ENCODE assay signal across 11 cellular contexts in the genomic region with DNA sequence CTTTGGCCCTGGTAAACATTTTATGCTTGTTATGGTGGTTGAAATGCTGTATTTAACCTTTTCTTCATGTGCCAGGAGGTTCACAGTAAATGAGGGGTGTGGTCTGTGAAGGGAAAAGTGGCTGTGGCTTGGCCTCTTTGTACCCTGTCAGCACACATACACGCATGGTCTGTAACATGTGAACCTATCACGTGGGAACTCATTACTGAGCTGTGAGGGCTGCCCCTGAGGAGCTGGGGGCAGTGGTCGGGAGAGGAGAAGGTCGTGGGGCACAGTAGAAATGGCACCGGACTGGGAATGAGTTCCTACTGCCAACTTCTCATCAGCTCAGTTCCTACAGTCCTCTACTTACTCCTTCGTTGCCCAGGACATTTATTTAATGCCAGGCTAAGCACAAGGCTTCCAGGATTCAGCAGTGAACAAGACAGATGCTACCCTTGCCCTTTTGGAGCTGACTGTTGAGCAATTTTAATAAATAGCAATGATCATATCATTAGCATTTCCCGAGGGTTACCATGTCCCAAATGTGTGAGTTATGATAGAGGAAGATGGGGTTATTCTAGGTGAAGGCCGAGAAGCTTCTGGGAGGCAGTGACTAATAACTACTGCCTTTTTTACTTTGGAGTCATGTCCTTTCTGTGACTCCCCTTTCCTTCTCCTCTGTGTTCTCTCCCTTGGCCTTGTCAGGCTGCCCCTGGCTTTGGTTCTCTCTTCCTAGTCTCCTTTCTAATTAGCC. TPM values are rescaled to one million over a fixed set of nuclear protein-coding genes. Genes with fewer than 3 reads are reported as not detected.
DNase-seq lines count a peak whose midpoint lies in the region; ATAC-seq lines count a peak whose summit lies in the region.
"Had no signal": no experiment of that assay in that cellular context is flagged by ENCODE, and none has a peak within 500 bp of the region (broad histone marks: within the 10 kb centered on the region; RNA-seq: fewer than 3 reads in every experiment).

No MANE protein-coding gene starts in this region.

- ATAC-seq in Right ventricle myocardium superior (ENCODE audit: poor library complexity) (peak; percentile 78), sciatic nerve (peak; percentile 88), GM21576 (IDR thresholded peaks at IDR 0.05; ENCODE audit: unreplicated experiment) (no peak)

- WGBS in adipose tissue, 3 donors: 58 to 82% (median 64%) methylated on average over 8 of the region's 8 CpGs

- intact Hi-C loops in Right ventricle myocardium superior (cut with DNase I): no loop called here
- intact Hi-C loops in sciatic nerve (cut with DNase I): no loop called here
- intact Hi-C loops in posterior vena cava (cut with DNase I): loop anchor here in 1 of 2 donors (5.0 kb wide), 1 partner anchor 39 kb away; the partner anchor contains the start of gene DDR2

- peak; percentile 96 for DNase-seq in EH (ENCODE audit: low read depth)
- no peak for DNase-seq in Right ventricle myocardium superior
- DNase-seq in sciatic nerve (ENCODE audit: low spot score): no peak
- no peak for DNase-seq in NCI-H1930 (lab: John Stamatoyannopoulos, UW)
- DNase-seq in stimulated activated CD4-positive, alpha-beta T cell treated with anti-CD3 and anti-CD28 coated beads, Interleukin-4, amount 100 ng/mL, for 1 hour: no peak
- no peak for DNase-seq in posterior vena cava (ENCODE audit: low spot score)
- DNase-seq: CD4-positive, alpha-beta T cell; foreskin melanocyte; NCI-H1105 had no signal

- peak overlapping the region; percentile 81 for H3K27ac ChIP-seq in adipose tissue (ENCODE audit: low read depth, low read length)

RNA-seq across cellular contexts. Expression of gene DDR2, which starts 38.8 kb away (rescaled TPM):
- 100 to 1,000 TPM in 1 of 3 donors, 10 to 100 TPM in 1, 1 to 10 TPM in 1; 1.9 to 101 (median 26.4) TPM for polyA plus RNA-seq in adipose tissue
- total RNA-seq in Right ventricle myocardium superior: 36.6 TPM
- total RNA-seq in sciatic nerve: 132 TPM
- total RNA-seq in posterior vena cava: 100 to 1,000 TPM; 116 to 138 TPM
